In genomic region chr1:205615789-205616188, GRCh38 we compare ENCODE assay signal across 25 cellular contexts. TPM values are rescaled to one million over a fixed set of nuclear protein-coding genes. Genes with fewer than 3 reads are reported as not detected.
DNase-seq lines count a peak whose midpoint lies in the region; ATAC-seq, FAIRE-seq and TF ChIP-seq lines count a peak whose summit lies in the region.
"Had no signal": no experiment of that assay in that cellular context is flagged by ENCODE, and none has a peak within 500 bp of the region (broad histone marks: within the 10 kb centered on the region; RNA-seq: fewer than 3 reads in every experiment).

No MANE protein-coding gene starts in this region.

- H3K27me3 Mint-ChIP-seq in activated T-cell treated with anti-CD3 and anti-CD28 coated beads, Interleukin-2, amount 50 U/mL, for 24 hours, result no peaks in the 10 kb centered on the region
- H3K27me3 Mint-ChIP-seq in CD8-positive, alpha-beta memory T cell, result no peaks in the 10 kb centered on the region
- H3K27me3 Mint-ChIP-seq in naive B cell, result no peaks in the 10 kb centered on the region
- H3K27me3 Mint-ChIP-seq: T-cell had no signal

- no peak overlapping the region for H2AFZ ChIP-seq in K562 (ENCODE audit: low read depth, low read length)

- peak overlapping the region; percentile 59 for H3K27ac Mint-ChIP-seq in activated T-cell treated with anti-CD3 and anti-CD28 coated beads, Interleukin-2, amount 50 U/mL, for 24 hours
- H3K27ac Mint-ChIP-seq in CD8-positive, alpha-beta memory T cell, result peak overlapping the region in 5 of 8 donors; percentile 45 to 78 (median 66)
- peak overlapping the region in 4 of 6 donors; percentile 41 to 88 (median 50) for H3K27ac Mint-ChIP-seq in naive B cell
- H3K27ac Mint-ChIP-seq: T-cell had no signal

- no peak for ATAC-seq in K562
- no peak for ATAC-seq in naive B cell (ENCODE audit: low read depth in 2 of 2)
- ATAC-seq: left lobe of liver, T-cell had no signal

- peaks cover 52% of the 10 kb centered on the region for H3K4me1 Mint-ChIP-seq in activated T-cell treated with anti-CD3 and anti-CD28 coated beads, Interleukin-2, amount 50 U/mL, for 24 hours (ENCODE audit: low read depth)
- peaks cover 27 to 56% (median 51%) of the 10 kb centered on the region in 3 donors for H3K4me1 Mint-ChIP-seq in CD8-positive, alpha-beta memory T cell
- peaks cover 15 to 20% (median 15%) of the 10 kb centered on the region in 3 donors for H3K4me1 Mint-ChIP-seq in naive B cell

- FAIRE-seq in K562 (lab: Jason Lieb, UNC), result no peak
- FAIRE-seq: HTR-8/SVneo had no signal

- POLR2A ChIA-PET in CD8-positive, alpha-beta memory T cell (lab: Charles Lee), result no interaction called here
- POLR2A ChIA-PET in K562 (lab: Yijun Ruan, JAX), result interaction anchor here (0.5 kb wide), 1 partner anchor 117 kb away, joined by 4 read pairs; no protein-coding TSS in a partner anchor

- H3K4me1 ChIP-seq in CD8-positive, alpha-beta memory T cell (ENCODE audit: insufficient read depth, low read length), result peaks cover 7% of the 10 kb centered on the region
- H3K4me1 ChIP-seq in K562 (replicated peaks in 1 of 2; ENCODE audit: control insufficient read depth in 2 of 2, insufficient read depth in 2 of 2, low read length in 2 of 2) (no peaks in the 10 kb centered on the region), esophagus muscularis mucosa (peaks cover 0 to 6% (median 2%) of the 10 kb centered on the region in 4 donors)
- H3K4me1 ChIP-seq: BE2C, SJSA1, thyroid gland had no signal

- TF ChIP-seq POLR2A in K562 (conservative IDR thresholded peaks at IDR 0.05), result no peak
- TF ChIP-seq POLR2A in esophagus muscularis mucosa (IDR thresholded peaks at IDR 0.05; ENCODE audit: low read depth), result no peak

- TF ChIP-seq EP300 in K562 (IDR thresholded peaks at IDR 0.05; ENCODE audit: low read length) (no peak), esophagus muscularis mucosa (IDR thresholded peaks at IDR 0.05) (no peak)

- H3K4me3 ChIP-seq in CD8-positive, alpha-beta memory T cell (ENCODE audit: low read length), result no peak overlapping the region
- H3K4me3 ChIP-seq in K562, result no peak overlapping the region
- no peak overlapping the region for H3K4me3 ChIP-seq in esophagus muscularis mucosa
- H3K4me3 ChIP-seq: coronary artery, SJSA1, stomach, thyroid gland had no signal

- 88% methylated on average over 1 of the region's 1 CpG for WGBS in K562 (ENCODE audit: insufficient coverage, low coverage, missing lambda C conversion rate)
- WGBS in esophagus muscularis mucosa, result 69% methylated on average over 1 of the region's 1 CpG

- no peaks in the 10 kb centered on the region for H3K9me1 ChIP-seq in K562 (ENCODE audit: control insufficient read depth, insufficient read depth, low read length)

- no peak for TF ChIP-seq RAD21 in K562 (CRISPR knock-in tag; conservative IDR thresholded peaks at IDR 0.05 in 1 of 2, IDR thresholded peaks at IDR 0.05 in 1 of 2)

- peaks cover 94% of the 10 kb centered on the region for H3K36me3 Mint-ChIP-seq in activated T-cell treated with anti-CD3 and anti-CD28 coated beads, Interleukin-2, amount 50 U/mL, for 24 hours (ENCODE audit: low read depth)
- peaks cover 5 to 88% (median 26%) of the 10 kb centered on the region in 3 donors for H3K36me3 Mint-ChIP-seq in CD8-positive, alpha-beta memory T cell
- H3K36me3 Mint-ChIP-seq in naive B cell, result peaks cover 6 to 15% of the 10 kb centered on the region in 2 donors

- no peaks in the 10 kb centered on the region for H3K27me3 ChIP-seq in CD8-positive, alpha-beta memory T cell (ENCODE audit: insufficient read depth, low read length, poor library complexity, severe bottlenecking)
- H3K27me3 ChIP-seq in K562 (ENCODE audit: control insufficient read depth in 2 of 2, insufficient read depth in 2 of 2, low read length in 2 of 2), result no peaks in the 10 kb centered on the region
- no peaks in the 10 kb centered on the region for H3K27me3 ChIP-seq in esophagus muscularis mucosa
- H3K27me3 ChIP-seq: BE2C, SJSA1, stomach, thyroid gland had no signal

- H3K79me2 ChIP-seq in K562 (ENCODE audit: control insufficient read depth, insufficient read depth, low read length), result peaks cover 6% of the 10 kb centered on the region; the same call in 1 of the 3 replicates

- H3K36me3 ChIP-seq in CD8-positive, alpha-beta memory T cell (ENCODE audit: insufficient read depth, low read length), result peaks cover 37% of the 10 kb centered on the region
- H3K36me3 ChIP-seq in K562 (ENCODE audit: control insufficient read depth, insufficient read depth, low read length), result peaks cover 92% of the 10 kb centered on the region
- peaks cover 26 to 92% (median 71%) of the 10 kb centered on the region in 4 donors for H3K36me3 ChIP-seq in esophagus muscularis mucosa

- H3K9me3 ChIP-seq in CD8-positive, alpha-beta memory T cell (ENCODE audit: low read length), result no peaks in the 10 kb centered on the region
- H3K9me3 ChIP-seq in K562 (replicated peaks; ENCODE audit: control insufficient read depth, insufficient read depth, low read depth, low read length), result no peaks in the 10 kb centered on the region
- no peaks in the 10 kb centered on the region for H3K9me3 ChIP-seq in esophagus muscularis mucosa
- H3K9me3 ChIP-seq: BE2C, SJSA1, stomach, thyroid gland had no signal

- no peak overlapping the region for H3K9ac ChIP-seq in K562 (ENCODE audit: insufficient read depth in 1 of 2, low read depth in 2 of 2, low read length in 2 of 2)
- H3K9ac ChIP-seq: KMS-11 had no signal

- in situ Hi-C loops in K562 (cut with MboI), result no loop called here

- CTCF ChIA-PET in CD8-positive, alpha-beta memory T cell (lab: Charles Lee), result interaction anchor here (1.0 kb wide), 2 partner anchors 24 to 42 kb away, joined by 3 to 4 read pairs; no protein-coding TSS in a partner anchor
- CTCF ChIA-PET in K562 (lab: Yijun Ruan, JAX; ENCODE audit: low intra/inter-chr PET ratio), result no interaction called here

- no peak overlapping the region for H3K27ac ChIP-seq in CD8-positive, alpha-beta memory T cell (ENCODE audit: low read depth, low read length)
- H3K27ac ChIP-seq in K562 (ENCODE audit: extremely low read depth, low read depth, low read length), result no peak overlapping the region
- no peak overlapping the region for H3K27ac ChIP-seq in esophagus muscularis mucosa (replicated peaks in 1 of 4)
- H3K27ac ChIP-seq: coronary artery, KMS-11, SJSA1, thyroid gland had no signal

- intact Hi-C loops in K562 (cut with micrococcal nuclease), result no loop called here
- intact Hi-C loops in esophagus muscularis mucosa (cut with DNase I), result no loop called here

- no peaks in the 10 kb centered on the region for H3K9me3 Mint-ChIP-seq in activated T-cell treated with anti-CD3 and anti-CD28 coated beads, Interleukin-2, amount 50 U/mL, for 24 hours
- H3K9me3 Mint-ChIP-seq in CD8-positive, alpha-beta memory T cell, result no peaks in the 10 kb centered on the region
- no peaks in the 10 kb centered on the region for H3K9me3 Mint-ChIP-seq in naive B cell
- H3K9me3 Mint-ChIP-seq: T-cell had no signal

- no peak overlapping the region for H3K4me2 ChIP-seq in K562 (ENCODE audit: insufficient read depth, low read length)
- H3K4me2 ChIP-seq: KMS-11 had no signal

- TF ChIP-seq CTCF in K562 (IDR thresholded peaks at IDR 0.05 in 2 of 3, conservative IDR thresholded peaks at IDR 0.05 in 1 of 3; ENCODE audit: insufficient read depth in 2 of 3, low read depth in 1 of 3, low read length in 3 of 3) (no peak), esophagus muscularis mucosa (IDR thresholded peaks at IDR 0.05) (no peak)

- no peak overlapping the region for H3K4me3 Mint-ChIP-seq in activated T-cell treated with anti-CD3 and anti-CD28 coated beads, Interleukin-2, amount 50 U/mL, for 24 hours
- no peak overlapping the region for H3K4me3 Mint-ChIP-seq in CD8-positive, alpha-beta memory T cell
- H3K4me3 Mint-ChIP-seq in naive B cell, result no peak overlapping the region
- H3K4me3 Mint-ChIP-seq: T-cell had no signal

- BruUV-seq in K562 (replicated peaks; lab: Mats Ljungman, UMichigan), result no TSS peak

- no peak for DNase-seq in activated T-cell treated with anti-CD3 and anti-CD28 coated beads, Interleukin-2, amount 50 U/mL, for 24 hours
- no peak for DNase-seq in activated T-cell treated with anti-CD3 and anti-CD28 coated beads, Interleukin-2, amount 50 U/mL, for 1 hour
- DNase-seq in CD8-positive, alpha-beta memory T cell, result no peak
- DNase-seq in K562 (ENCODE audit: extremely low read depth in 1 of 4, low spot score in 3 of 4) (no peak), naive B cell (no peak), esophagus muscularis mucosa (ENCODE audit: extremely low spot score) (no peak), AG08396 (ENCODE audit: low spot score) (no peak), middle frontal gyrus (ENCODE audit: extremely low spot score, low spot score) (no peak)
- DNase-seq: activated T-cell treated with anti-CD3 and anti-CD28 coated beads for 4 hours, BE2C, DND-41, HCEC 1CT, mesendoderm, NCI-H1417 treated with DMSO at 0.1 percent for 48 hours, NCI-H2081 treated with DMSO at 0.1 percent for 48 hours, NCI-H226, occipital lobe, stomach, T-cell, thyroid gland had no signal

- no peaks in the 10 kb centered on the region for H4K20me1 ChIP-seq in K562 (replicated peaks; ENCODE audit: control insufficient read depth, insufficient read depth, low read length)

TF ChIP-seq in K562, 482 proteins besides CTCF, POLR2A, EP300 and RAD21 (continues in another document):
- TF ChIP-seq RNF2 (IDR thresholded peaks at IDR 0.05), result no peak

RNA-seq across cellular contexts. Expression of gene ELK4, which starts 16.0 kb away (rescaled TPM):
- 10 to 100 TPM; 83.3 to 88.7 TPM for total RNA-seq in CD8-positive, alpha-beta memory T cell
- polyA plus RNA-seq in CD8-positive, alpha-beta memory T cell, result 6.1 TPM
- total RNA-seq in K562 (2011; cell fraction: chromatin; rRNA removed; ENCODE audit: low replicate concordance), result 16.6 and 43.3 TPM in 2 replicates
- total RNA-seq in K562 (2011; cell fraction: nucleolus; rRNA removed), result 7.7 and 10.5 TPM in 2 replicates
- 22.9 and 45.5 TPM in 2 replicates for total RNA-seq in K562 (2011; cell fraction: nucleoplasm; rRNA removed)
- 4.2 and 7.4 TPM in 2 replicates for total RNA-seq in K562 (2014; rRNA removed)
- 15.3 and 18.5 TPM in 2 replicates for total RNA-seq in K562 (2014; rRNA removed; fragmentation: Illumina TruSeq; extraction: Trizol)
- total RNA-seq in K562 (2015; rRNA removed; fragmentation: Illumina TruSeq; extraction: Trizol), result 12.4 and 13.8 TPM in 2 replicates
- 21.7 and 22.2 TPM in 2 replicates for total RNA-seq in K562 (2021)
- 9.2 and 12.9 TPM in 2 replicates for polyA plus RNA-seq in K562 (2011; rRNA removed)
- polyA plus RNA-seq in K562 (2011; cell fraction: cytosol; rRNA removed), result 2.3 and 6.5 TPM in 2 replicates
- 15.1 and 25.1 TPM in 2 replicates for polyA plus RNA-seq in K562 (2011; cell fraction: nucleus; rRNA removed)
- polyA plus RNA-seq in K562 (2012), result 5.2 and 7.9 TPM in 2 replicates
- 8.9 and 12.9 TPM in 2 replicates for polyA plus RNA-seq in K562 (2014; fragmentation: Illumina TruSeq; extraction: Trizol)
- 1 to 10 TPM; 2.0 to 3.1 TPM for polyA plus RNA-seq in K562 (2014; fragmentation: Nextera tagmentation; extraction: Ambion mirVana)
- 7.0 and 7.3 TPM in 2 replicates for polyA plus RNA-seq in K562 (2014; rRNA removed)
- polyA minus RNA-seq in K562 (2011; rRNA and poly(A)+ RNA removed), result 9.9 and 16.0 TPM in 2 replicates
- polyA minus RNA-seq in K562 (2011; cell fraction: cytosol; rRNA and poly(A)+ RNA removed), result 5.3 and 11.2 TPM in 2 replicates
- polyA minus RNA-seq in K562 (2011; cell fraction: nucleus; rRNA and poly(A)+ RNA removed), result 7.0 and 15.4 TPM in 2 replicates
- 10 to 100 TPM in 1 of 6 donors, 1 to 10 TPM in 5; 4.8 to 10.2 (median 6.0) TPM for polyA plus RNA-seq in naive B cell (ENCODE audit: low read depth in 6 of 6)
- 10 to 100 TPM; 18.7 to 23.2 (median 20.5) TPM for total RNA-seq in esophagus muscularis mucosa
